ENCODE assay signal across 10 cellular contexts in the genomic region with DNA sequence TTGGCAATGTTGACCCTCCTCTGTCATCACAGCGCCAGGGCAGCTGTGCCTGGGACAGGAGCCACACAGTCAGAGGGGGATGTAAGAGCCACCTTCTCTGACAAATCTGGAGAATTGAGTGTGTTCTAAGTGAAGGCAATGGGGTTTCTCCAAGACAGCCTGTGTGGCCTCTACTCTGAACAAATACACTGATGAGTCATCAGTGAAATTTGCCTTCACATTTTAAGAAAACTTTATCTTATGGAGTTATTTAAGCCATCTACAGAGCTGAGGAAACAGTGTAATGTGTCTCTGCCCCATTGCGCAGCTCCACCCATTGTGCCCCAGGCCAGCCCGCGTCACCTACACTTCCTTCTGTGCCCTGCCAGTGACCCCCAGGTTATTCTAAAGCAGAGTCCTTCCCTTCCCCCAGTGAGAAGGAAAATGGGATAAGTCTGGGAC. TPM values are rescaled to one million over a fixed set of nuclear protein-coding genes. Genes with fewer than 3 reads are reported as not detected.
DNase-seq lines count a peak whose midpoint lies in the region; ATAC-seq and TF ChIP-seq lines count a peak whose summit lies in the region.
"Had no signal": no experiment of that assay in that cellular context is flagged by ENCODE, and none has a peak within 500 bp of the region (broad histone marks: within the 10 kb centered on the region; RNA-seq: fewer than 3 reads in every experiment).

No MANE protein-coding gene starts in this region.

- peak; percentile 27 for DNase-seq in A673 (ENCODE audit: low spot score)
- peak; percentile 65 for DNase-seq in HCEC 1CT
- peak; percentile 85 for DNase-seq in astrocyte of the spinal cord (ENCODE audit: low read depth, low spot score)
- DNase-seq in kidney epithelial cell (ENCODE audit: low read depth), result peak; percentile 35
- DNase-seq in dorsolateral prefrontal cortex, result no peak
- DNase-seq in DMS53 (lab: John Stamatoyannopoulos, UW), result no peak
- no peak for DNase-seq in mucosa of gallbladder (ENCODE audit: low spot score)
- DNase-seq: NCI-H1694 treated with DMSO at 0.1 percent for 48 hours, pancreas had no signal

- in situ Hi-C loops in astrocyte of the spinal cord (cut with HindIII; ENCODE audit: low sequenced_read_pairs), result no loop called here

- ATAC-seq in GM19452 (IDR thresholded peaks at IDR 0.05; ENCODE audit: unreplicated experiment), result no peak
- ATAC-seq: pancreas had no signal

- no peaks in the 10 kb centered on the region for H3K9me3 ChIP-seq in A673 (ENCODE audit: low read depth, low read length, poor library complexity, severe bottlenecking)
- H3K9me3 ChIP-seq: pancreas had no signal

- POLR2A ChIA-PET in A673 (lab: Charles Lee; ENCODE audit: low non-redundant PET), result no interaction called here

- H3K36me3 ChIP-seq in A673 (ENCODE audit: insufficient read depth, low read length, poor library complexity, severe bottlenecking) (no peaks in the 10 kb centered on the region), kidney epithelial cell (ENCODE audit: control insufficient read depth, insufficient read depth, low read length) (no peaks in the 10 kb centered on the region)
- H3K36me3 ChIP-seq: pancreas had no signal

- TF ChIP-seq CTCF in A673 (conservative IDR thresholded peaks at IDR 0.05; ENCODE audit: low read depth, low read length) (no peak), astrocyte of the spinal cord (IDR thresholded peaks at IDR 0.05; ENCODE audit: low read depth, low read length) (no peak), kidney epithelial cell (IDR thresholded peaks at IDR 0.05; ENCODE audit: insufficient read depth, low read length, poor library complexity, severe bottlenecking) (no peak), dorsolateral prefrontal cortex (IDR thresholded peaks at IDR 0.05 in 54 of 56, conservative IDR thresholded peaks at IDR 0.05 in 2 of 56; ENCODE audit: low read depth in 1 of 56, partially characterized antibody in 56 of 56) (no peak)

- H3K27ac ChIP-seq in A673 (ENCODE audit: low read depth, low read length, poor library complexity, severe bottlenecking), result peak overlapping the region; percentile 27
- no peak overlapping the region for H3K27ac ChIP-seq in dorsolateral prefrontal cortex
- H3K27ac ChIP-seq: pancreas had no signal

- CTCF ChIA-PET in A673 (lab: Charles Lee), result no interaction called here

- H3K27me3 ChIP-seq in A673 (replicated peaks; ENCODE audit: insufficient read depth, low read depth, low read length, poor library complexity) (no peaks in the 10 kb centered on the region), kidney epithelial cell (ENCODE audit: control insufficient read depth, insufficient read depth, low read length) (no peaks in the 10 kb centered on the region), dorsolateral prefrontal cortex (peaks cover 0 to 6% (median 0%) of the 10 kb centered on the region in 45 donors)
- H3K27me3 ChIP-seq: pancreas had no signal

- peaks cover 18% of the 10 kb centered on the region for H3K4me1 ChIP-seq in A673 (ENCODE audit: insufficient read depth, low read length, poor library complexity, severe bottlenecking)

- intact Hi-C loops in A673 (cut with micrococcal nuclease; ENCODE audit: unreplicated experiment), result loop anchor here (5.0 to 10.0 kb wide), 2 partner anchors 585 to 777 kb away; no protein-coding TSS in a partner anchor
- intact Hi-C loops in dorsolateral prefrontal cortex (cut with DNase I), result loop anchor here (2.0 to 10.0 kb wide), 6 partner anchors 247 to 787 kb away; a partner anchor contains a TSS

- H3K4me3 ChIP-seq in A673 (ENCODE audit: low read depth, low read length, poor library complexity, severe bottlenecking), result no peak overlapping the region
- H3K4me3 ChIP-seq in astrocyte of the spinal cord (ENCODE audit: low read depth, low read length), result no peak overlapping the region
- no peak overlapping the region for H3K4me3 ChIP-seq in kidney epithelial cell (ENCODE audit: low read depth, low read length)
- H3K4me3 ChIP-seq in dorsolateral prefrontal cortex, result no peak overlapping the region
- H3K4me3 ChIP-seq: pancreas had no signal

- BruUV-seq in A673 (replicated peaks; lab: Mats Ljungman, UMichigan), result no TSS peak

RNA-seq across cellular contexts. Expression of a gene that starts 21.6 kb away (rescaled TPM):
- total RNA-seq in A673 (2021), result 10.8 and 11.3 TPM in 2 replicates
- 1.9 and 5.6 TPM in 2 replicates for total RNA-seq in kidney epithelial cell
- total RNA-seq in dorsolateral prefrontal cortex, result 10 to 100 TPM in 116 of 120 experiments, 1 to 10 TPM in 4; 8.8 to 35.6 (median 19.3) TPM
- 15.2 TPM for total RNA-seq in mucosa of gallbladder

Comparison
In these comparisons a context has a peak if more than half of its experiments do, and no peak if none do; other contexts are left out.
1. DNase-seq: peak in A673 (single experiment), HCEC 1CT (single experiment), astrocyte of the spinal cord (single experiment) and kidney epithelial cell (single experiment); none in dorsolateral prefrontal cortex (0 of 10), DMS53 (single experiment) and mucosa of gallbladder (single experiment).